Comparison of ENCODE assay signal across 15 cellular contexts in the genomic region with DNA sequence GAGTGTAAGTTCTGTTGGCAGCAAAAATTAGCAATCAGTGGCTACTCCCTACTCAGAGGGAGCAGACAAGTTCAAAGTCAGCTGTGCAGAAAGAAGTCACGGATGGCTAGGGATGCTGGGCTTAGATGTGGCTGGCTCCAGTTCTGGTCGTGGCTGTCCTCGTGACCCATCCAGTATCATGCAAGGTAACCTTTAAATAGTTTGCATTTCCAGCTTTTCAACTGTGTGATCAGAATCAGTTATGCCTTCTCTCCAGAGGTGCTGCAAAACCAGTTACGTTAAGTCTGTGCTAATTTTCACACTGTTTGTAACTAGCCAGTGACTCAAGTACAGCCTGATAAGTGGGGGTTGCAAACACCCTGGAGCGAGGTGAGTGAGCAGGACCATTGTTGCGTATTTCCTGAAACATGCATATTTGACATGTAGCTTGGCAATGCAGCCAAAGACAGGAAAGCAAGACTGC.
DNase-seq lines count a peak whose midpoint lies in the region; ATAC-seq and FAIRE-seq lines count a peak whose summit lies in the region.
"Had no signal": no experiment of that assay in that cellular context is flagged by ENCODE, and none has a peak within 500 bp of the region (broad histone marks: within the 10 kb centered on the region; RNA-seq: fewer than 3 reads in every experiment).

No MANE protein-coding gene starts in this region.

- DNase-seq in RCC 7860 (ENCODE audit: low spot score) (peak; percentile 70), left kidney (ENCODE audit: low read depth, low spot score) (peak; percentile 69)
- DNase-seq in activated CD8-positive, alpha-beta memory T cell treated with anti-CD3 and anti-CD28 coated beads, Interleukin-2, amount 50 U/mL, for 48 hours = no peak
- DNase-seq in activated CD4-positive, alpha-beta T cell treated with anti-CD3 and anti-CD28 coated beads for 1 hour = no peak
- DNase-seq: glutamatergic neuron, NCI-H510A, occipital lobe had no signal

- FAIRE-seq in RCC 7860 (lab: Jason Lieb, UNC) = peak; percentile 95
- FAIRE-seq: G401.6, TTC549 had no signal

- peak; percentile 61 for ATAC-seq in GM18502 (IDR thresholded peaks at IDR 0.05; ENCODE audit: poor library complexity, unreplicated experiment)
- peak; percentile 45 for ATAC-seq in HG02588 (IDR thresholded peaks at IDR 0.05; ENCODE audit: unreplicated experiment)
- ATAC-seq in HG03280 (IDR thresholded peaks at IDR 0.05; ENCODE audit: unreplicated experiment) = no peak
- no peak for ATAC-seq in HG02840 (IDR thresholded peaks at IDR 0.05; ENCODE audit: low FRiP score, unreplicated experiment)
- ATAC-seq: Right ventricle myocardium inferior; stimulated activated effector memory CD8-positive, alpha-beta T cell treated with anti-CD3 and anti-CD28 coated beads, Interleukin-12 subunit alpha, Interleukin-12 subunit beta, amount 100 ng/mL, for 72 hours had no signal

Comparison
In these comparisons a context has a peak if more than half of its experiments do, and no peak if none do; other contexts are left out.
1. ATAC-seq: peak in GM18502 (single experiment) and HG02588 (single experiment); none in HG03280 (single experiment) and HG02840 (single experiment).
2. DNase-seq: peak in RCC 7860 (single experiment) and left kidney (single experiment); none in activated CD8-positive, alpha-beta memory T cell treated with anti-CD3 and anti-CD28 coated beads, Interleukin-2, amount 50 U/mL, for 48 hours (single experiment) and activated CD4-positive, alpha-beta T cell treated with anti-CD3 and anti-CD28 coated beads for 1 hour (single experiment).